13 cellular contexts compared by ENCODE assay signal in genomic region chr7:69211739-69212138, GRCh38.
DNase-seq lines count a peak whose midpoint lies in the region; TF ChIP-seq lines count a peak whose summit lies in the region.
"Had no signal": no experiment of that assay in that cellular context is flagged by ENCODE, and none has a peak within 500 bp of the region (broad histone marks: within the 10 kb centered on the region; RNA-seq: fewer than 3 reads in every experiment).

No MANE protein-coding gene starts in this region.

- H3K4me3 ChIP-seq in NB4 (ENCODE audit: low read depth, low read length) (no peak overlapping the region), SU-DHL-6 (ENCODE audit: insufficient read depth, low read length, poor library complexity, severe bottlenecking) (no peak overlapping the region), neural progenitor cell (no peak overlapping the region)
- H3K4me3 ChIP-seq: heart right ventricle, right atrium auricular region had no signal

- intact Hi-C loops in head of caudate nucleus (cut with DNase I): no loop called here

- H3K4me1 Mint-ChIP-seq in neural progenitor cell: no peaks in the 10 kb centered on the region

- no peak overlapping the region for H3K4me3 Mint-ChIP-seq in neural progenitor cell

- TF ChIP-seq CTCF in NB4 (IDR thresholded peaks at IDR 0.05; ENCODE audit: low read depth, low read length): peak; percentile 31
- TF ChIP-seq CTCF in SU-DHL-6 (IDR thresholded peaks at IDR 0.05; ENCODE audit: insufficient read depth, low read length, poor library complexity, severe bottlenecking): peak; percentile 68
- TF ChIP-seq CTCF in neural progenitor cell (IDR thresholded peaks at IDR 0.05): peak; percentile 59

- no peaks in the 10 kb centered on the region for H3K9me3 Mint-ChIP-seq in neural progenitor cell

- H3K79me2 ChIP-seq in SU-DHL-6 (ENCODE audit: insufficient read depth, low read length): no peaks in the 10 kb centered on the region
- no peaks in the 10 kb centered on the region for H3K79me2 ChIP-seq in neural progenitor cell (ENCODE audit: low read depth)

- H3K9ac ChIP-seq in SU-DHL-6 (ENCODE audit: low read length) (no peak overlapping the region), neural progenitor cell (no peak overlapping the region)

- H3K9me3 ChIP-seq in SU-DHL-6 (ENCODE audit: insufficient read depth, low read length): no peaks in the 10 kb centered on the region
- no peaks in the 10 kb centered on the region for H3K9me3 ChIP-seq in neural progenitor cell (ENCODE audit: low read depth)
- H3K9me3 ChIP-seq: heart right ventricle, right atrium auricular region had no signal

- no peaks in the 10 kb centered on the region for H3F3A ChIP-seq in SU-DHL-6 (ENCODE audit: insufficient read depth)
- no peaks in the 10 kb centered on the region for H3F3A ChIP-seq in neural progenitor cell (ENCODE audit: low read depth)

- H3K27me3 Mint-ChIP-seq in neural progenitor cell (ENCODE audit: insufficient read depth, low read depth): no peaks in the 10 kb centered on the region

- H3K4me2 ChIP-seq in SU-DHL-6 (ENCODE audit: low read depth, low read length, poor library complexity, severe bottlenecking) (no peak overlapping the region), neural progenitor cell (no peak overlapping the region)

- no peaks in the 10 kb centered on the region for H3K4me1 ChIP-seq in neural progenitor cell
- H3K4me1 ChIP-seq: heart right ventricle, right atrium auricular region had no signal

- H3K27ac ChIP-seq in SU-DHL-6 (ENCODE audit: low read depth, low read length) (no peak overlapping the region), neural progenitor cell (no peak overlapping the region)
- H3K27ac ChIP-seq: heart right ventricle, HL-60, right atrium auricular region had no signal

- H3K9me2 ChIP-seq in SU-DHL-6 (replicated peaks; ENCODE audit: insufficient read depth, low read length): no peaks in the 10 kb centered on the region

- H3K27ac Mint-ChIP-seq in neural progenitor cell: no peak overlapping the region

- no peak for TF ChIP-seq POLR2A in NB4 (IDR thresholded peaks at IDR 0.05; ENCODE audit: extremely low read depth, insufficient read length)

- H4K20me1 ChIP-seq in SU-DHL-6 (ENCODE audit: low read depth, low read length): no peaks in the 10 kb centered on the region
- H4K20me1 ChIP-seq in neural progenitor cell (ENCODE audit: low read depth): no peaks in the 10 kb centered on the region

- H3K27me3 ChIP-seq in SU-DHL-6 (ENCODE audit: low read length) (no peaks in the 10 kb centered on the region), neural progenitor cell (no peaks in the 10 kb centered on the region)
- H3K27me3 ChIP-seq: right atrium auricular region had no signal

- H3K36me3 ChIP-seq in SU-DHL-6 (ENCODE audit: low read length) (no peaks in the 10 kb centered on the region), neural progenitor cell (no peaks in the 10 kb centered on the region)
- H3K36me3 ChIP-seq: heart right ventricle, right atrium auricular region had no signal

- H2AFZ ChIP-seq in SU-DHL-6 (ENCODE audit: low read depth, low read length, severe bottlenecking) (no peak overlapping the region), neural progenitor cell (replicated peaks) (no peak overlapping the region)

- no peaks in the 10 kb centered on the region for H3K36me3 Mint-ChIP-seq in neural progenitor cell

- DNase-seq in NCI-H2227 treated with DMSO at 0.1 percent for 48 hours (lab: John Stamatoyannopoulos, UW): peak; percentile 6
- no peak for DNase-seq in NCI-H2227 (lab: John Stamatoyannopoulos, UW; ENCODE audit: unreplicated experiment)
- DNase-seq in NB4 (ENCODE audit: low read depth): peak; percentile 36
- peak; percentile 72 for DNase-seq in neural progenitor cell (ENCODE audit: low spot score)
- no peak for DNase-seq in head of caudate nucleus
- DNase-seq in OCI-M1 (lab: John Stamatoyannopoulos, UW): no peak
- no peak for DNase-seq in NCI-H2029 treated with DMSO at 0.1 percent for 48 hours (lab: John Stamatoyannopoulos, UW)
- DNase-seq: activated CD4-positive, CD25-positive, alpha-beta regulatory T cell treated with anti-CD3 and anti-CD28 coated beads, Interleukin-2, amount 50 U/mL, for 72 hours; heart right ventricle; midbrain had no signal

Comparison
In these comparisons a context has a peak if more than half of its experiments do, and no peak if none do; other contexts are left out.
1. DNase-seq: peak in NCI-H2227 treated with DMSO at 0.1 percent for 48 hours (single experiment), NB4 (single experiment) and neural progenitor cell (single experiment); none in NCI-H2227 (single experiment), head of caudate nucleus (0 of 42), OCI-M1 (single experiment) and NCI-H2029 treated with DMSO at 0.1 percent for 48 hours (single experiment).
2. Peak in every context shown above with its lines, with median percentiles within 50 percentile points of each other: CTCF ChIP-seq.